In the genomic region with DNA sequence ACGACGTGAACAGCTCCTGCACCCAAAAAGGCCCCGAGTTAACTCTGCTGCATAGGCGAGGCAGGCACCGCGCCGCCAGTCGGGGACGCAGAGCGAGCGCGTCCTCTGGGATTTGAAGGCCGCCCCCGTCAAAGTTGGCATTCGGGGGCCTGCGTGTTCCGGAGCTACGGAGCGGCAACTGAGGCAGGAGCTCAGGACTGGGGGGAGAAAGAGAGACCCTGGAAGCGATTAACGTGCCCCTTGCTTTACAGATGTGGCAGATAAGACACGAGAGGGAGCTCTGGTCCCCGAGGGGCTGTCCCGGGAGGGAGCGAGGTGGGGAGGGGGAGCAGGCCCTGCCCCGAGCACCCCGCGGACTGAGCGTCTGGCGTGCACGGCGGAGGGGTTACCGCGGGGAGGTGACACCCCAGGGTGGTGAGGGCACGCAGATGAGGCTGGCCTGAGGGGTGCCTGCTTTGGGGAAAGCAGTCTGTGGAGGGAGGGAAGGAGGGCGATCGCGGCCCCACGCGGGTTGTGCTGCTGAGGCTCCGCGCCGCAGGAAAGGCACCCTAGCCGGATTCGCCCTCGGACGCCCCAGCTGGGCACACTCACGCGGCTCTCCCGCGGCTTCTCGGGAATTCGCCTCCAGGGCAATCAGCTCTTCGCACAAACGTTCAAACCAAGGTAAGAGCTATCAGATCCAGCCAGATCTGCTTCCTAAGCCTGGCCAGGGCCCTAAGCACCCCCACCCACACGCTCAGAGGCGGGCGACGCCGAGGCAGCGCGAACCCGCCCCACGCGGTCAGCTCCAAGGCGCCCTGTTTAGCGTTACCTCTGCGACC, we compare ENCODE assay signal across 11 cellular contexts. TPM values are rescaled to one million over a fixed set of nuclear protein-coding genes. Genes with fewer than 3 reads are reported as not detected.
DNase-seq lines count a peak whose midpoint lies in the region; ATAC-seq and TF ChIP-seq lines count a peak whose summit lies in the region.
"Had no signal": no experiment of that assay in that cellular context is flagged by ENCODE, and none has a peak within 500 bp of the region (broad histone marks: within the 10 kb centered on the region; RNA-seq: fewer than 3 reads in every experiment).

No MANE protein-coding gene starts in this region.

- no peaks in the 10 kb centered on the region for H3K36me3 ChIP-seq in iPS-18a (ENCODE audit: control insufficient read depth, low read depth, low read length)
- H3K36me3 ChIP-seq in skeletal muscle tissue (ENCODE audit: control insufficient read depth in 3 of 3, insufficient read depth in 3 of 3, low read length in 3 of 3), result no peaks in the 10 kb centered on the region
- no peaks in the 10 kb centered on the region for H3K36me3 ChIP-seq in OCI-LY7 (ENCODE audit: insufficient read depth, low read length)

- TF ChIP-seq CTCF in GM12872 (IDR thresholded peaks at IDR 0.05; ENCODE audit: insufficient read depth, low read depth, low read length) (peak; percentile 20; the same call in 1 of the 3 replicates), OCI-LY7 (conservative IDR thresholded peaks at IDR 0.05; ENCODE audit: low read length) (no peak)

- H3K4me3 ChIP-seq in iPS-18a (ENCODE audit: low read length), result peak overlapping the region; percentile 69
- peak overlapping the region; percentile 60 to 78 (median 71) for H3K4me3 ChIP-seq in skeletal muscle tissue (ENCODE audit: low read length in 3 of 3)
- H3K4me3 ChIP-seq in OCI-LY7 (ENCODE audit: low read depth, low read length, poor library complexity, severe bottlenecking), result no peak overlapping the region

- H3K4me3 Mint-ChIP-seq in activated T-helper 17 cell treated with anti-CD3 and anti-CD28 coated beads, Interleukin-2, amount 50 U/mL, for 72 hours, result peak overlapping the region; percentile 62

- H3K27ac Mint-ChIP-seq in activated T-helper 17 cell treated with anti-CD3 and anti-CD28 coated beads, Interleukin-2, amount 50 U/mL, for 72 hours, result no peak overlapping the region

- H3K9ac ChIP-seq in iPS-18a (ENCODE audit: low read length) (no peak overlapping the region), skeletal muscle tissue (ENCODE audit: low read depth in 1 of 3, low read length in 3 of 3) (peak overlapping the region; percentile 73 to 95 (median 84))

- H3K79me2 ChIP-seq in OCI-LY7 (ENCODE audit: insufficient read depth, low read depth, low read length), result no peaks in the 10 kb centered on the region

- H3K9me3 Mint-ChIP-seq in activated T-helper 17 cell treated with anti-CD3 and anti-CD28 coated beads, Interleukin-2, amount 50 U/mL, for 72 hours, result no peaks in the 10 kb centered on the region

- H3K4me1 Mint-ChIP-seq in activated T-helper 17 cell treated with anti-CD3 and anti-CD28 coated beads, Interleukin-2, amount 50 U/mL, for 72 hours, result peaks cover 6% of the 10 kb centered on the region

- POLR2A ChIA-PET in OCI-LY7 (lab: Charles Lee), result interaction anchor here (1.5 kb wide), 1 partner anchor 20 kb away, joined by 5 read pairs; no protein-coding TSS in a partner anchor

- no peak overlapping the region for H2AFZ ChIP-seq in OCI-LY7 (ENCODE audit: low read length)

- intact Hi-C loops in OCI-LY7 (cut with micrococcal nuclease; ENCODE audit: unreplicated experiment), result no loop called here

- no peaks in the 10 kb centered on the region for H3K9me2 ChIP-seq in OCI-LY7 (ENCODE audit: insufficient read depth, low read length)

- no peaks in the 10 kb centered on the region for H3K9me3 ChIP-seq in iPS-18a (ENCODE audit: control insufficient read depth, low read depth, low read length)
- no peaks in the 10 kb centered on the region for H3K9me3 ChIP-seq in skeletal muscle tissue (ENCODE audit: control insufficient read depth in 3 of 3, low read length in 3 of 3)
- no peaks in the 10 kb centered on the region for H3K9me3 ChIP-seq in OCI-LY7 (ENCODE audit: low read length)

- ATAC-seq in activated T-helper 17 cell treated with anti-CD3 and anti-CD28 coated beads, Interleukin-2, amount 50 U/mL, for 72 hours (replicated peaks), result no peak
- ATAC-seq in HG02870 (IDR thresholded peaks at IDR 0.05; ENCODE audit: unreplicated experiment), result no peak
- no peak for ATAC-seq in HG03432 (IDR thresholded peaks at IDR 0.05; ENCODE audit: unreplicated experiment)
- ATAC-seq: esophagus mucosa had no signal

- H3K27me3 ChIP-seq in iPS-18a (ENCODE audit: control insufficient read depth, insufficient read depth, low read length) (peaks cover 64% of the 10 kb centered on the region), skeletal muscle tissue (ENCODE audit: control insufficient read depth in 3 of 3, insufficient read depth in 3 of 3, low read length in 3 of 3) (peaks cover 8 to 26% (median 11%) of the 10 kb centered on the region in 3 donors)

- no peaks in the 10 kb centered on the region for H4K20me1 ChIP-seq in OCI-LY7 (ENCODE audit: insufficient read depth, low read length)

- no peaks in the 10 kb centered on the region for H3K36me3 Mint-ChIP-seq in activated T-helper 17 cell treated with anti-CD3 and anti-CD28 coated beads, Interleukin-2, amount 50 U/mL, for 72 hours (ENCODE audit: low read depth)

- CTCF ChIA-PET in OCI-LY7 (lab: Charles Lee; ENCODE audit: unreplicated experiment), result no interaction called here

- H3K27ac ChIP-seq in iPS-18a (ENCODE audit: low read length), result no peak overlapping the region
- peak overlapping the region; percentile 99 for H3K27ac ChIP-seq in skeletal muscle tissue (ENCODE audit: low read depth, low read length)
- H3K27ac ChIP-seq in OCI-LY7 (ENCODE audit: low read depth, low read length, poor library complexity, severe bottlenecking), result no peak overlapping the region

- peaks cover 48% of the 10 kb centered on the region for H3K27me3 Mint-ChIP-seq in activated T-helper 17 cell treated with anti-CD3 and anti-CD28 coated beads, Interleukin-2, amount 50 U/mL, for 72 hours

- DNase-seq in OCI-LY7 (ENCODE audit: low spot score) (no peak), foreskin melanocyte (no peak)
- DNase-seq: activated CD4-positive, alpha-beta T cell treated with anti-CD3 and anti-CD28 coated beads for 4 hours; NCI-H524 had no signal

- H3K4me1 ChIP-seq in iPS-18a (ENCODE audit: control insufficient read depth, low read depth, low read length) (peaks cover 29% of the 10 kb centered on the region), skeletal muscle tissue (ENCODE audit: control insufficient read depth in 3 of 3, insufficient read depth in 3 of 3, low read length in 3 of 3) (peaks cover 37 to 50% (median 49%) of the 10 kb centered on the region in 3 donors), OCI-LY7 (ENCODE audit: insufficient read depth, low read length, poor library complexity, severe bottlenecking) (no peaks in the 10 kb centered on the region)

- H3K4me2 ChIP-seq in OCI-LY7 (ENCODE audit: low read length), result no peak overlapping the region

- no TSS peak for BruUV-seq in OCI-LY7 (replicated peaks; lab: Mats Ljungman, UMichigan)

RNA-seq across cellular contexts. Expression of gene ACTA1, which starts 26.5 kb away (rescaled TPM):
- not detected for total RNA-seq in activated T-helper 17 cell treated with anti-CD3 and anti-CD28 coated beads, Interleukin-2, amount 50 U/mL, for 72 hours
- 2,324 TPM for total RNA-seq in skeletal muscle tissue
- total RNA-seq in OCI-LY7 (2014; rRNA removed; shearing (Covaris generic)), result not detected in 2 replicates
- total RNA-seq in OCI-LY7 (2022), result not detected in 2 replicates

Comparison
In these comparisons a context has a peak if more than half of its experiments do, and no peak if none do; other contexts are left out.
1. RNA of gene ACTA1, which starts 26.5 kb away (total RNA-seq): 2,324 TPM in skeletal muscle tissue (single experiment); not detected in activated T-helper 17 cell treated with anti-CD3 and anti-CD28 coated beads, Interleukin-2, amount 50 U/mL, for 72 hours and not detected in OCI-LY7; every median in the first group is over 1,000 times any median in the second.